15 cellular contexts compared by ENCODE assay signal in genomic region chr19:36685835-36686234, GRCh38. TPM values are rescaled to one million over a fixed set of nuclear protein-coding genes. Genes with fewer than 3 reads are reported as not detected.
DNase-seq lines count a peak whose midpoint lies in the region; ATAC-seq, FAIRE-seq and TF ChIP-seq lines count a peak whose summit lies in the region.
"Had no signal": no experiment of that assay in that cellular context is flagged by ENCODE, and none has a peak within 500 bp of the region (broad histone marks: within the 10 kb centered on the region; RNA-seq: fewer than 3 reads in every experiment).

No MANE protein-coding gene starts in this region.

- no peak overlapping the region for H2AFZ ChIP-seq in GM12878 (ENCODE audit: control insufficient read depth, low read depth, low read length)

- in situ Hi-C loops in GM12878 (cut with MboI), result no loop called here

- H3K9me3 Mint-ChIP-seq in activated CD4-positive, alpha-beta T cell treated with anti-CD3 and anti-CD28 coated beads, Interleukin-2, amount 10 ng/mL, durations not matched to agents 24 days and 14 days, result peaks cover 21% of the 10 kb centered on the region
- H3K9me3 Mint-ChIP-seq in osteocyte (ENCODE audit: unreplicated experiment) (peaks cover 12% of the 10 kb centered on the region), CD14-positive monocyte (peaks cover 34 to 69% (median 60%) of the 10 kb centered on the region in 7 donors)

- no peaks in the 10 kb centered on the region for H4K20me1 ChIP-seq in GM12878 (ENCODE audit: control insufficient read depth, insufficient read depth)

- no peak for TF ChIP-seq EP300 in GM12878 (IDR thresholded peaks at IDR 0.05; ENCODE audit: borderline replicate concordance in 1 of 2, control insufficient read depth in 1 of 2, low read depth in 2 of 2, low read length in 2 of 2)

- H3K79me2 ChIP-seq in GM12878 (ENCODE audit: control insufficient read depth, insufficient read depth, low read length), result peaks cover 13% of the 10 kb centered on the region

- CTCF ChIA-PET in GM12878 (lab: Yijun Ruan, JAX), result interaction anchor here (0.7 kb wide), 1 partner anchor 303 kb away, joined by 3 read pairs; no protein-coding TSS in a partner anchor

- DNase-seq in activated CD4-positive, alpha-beta T cell treated with anti-CD3 and anti-CD28 coated beads, Interleukin-2, amount 10 ng/mL, durations not matched to agents 24 days and 14 days, result peak; percentile 50
- DNase-seq in activated CD4-positive, alpha-beta T cell treated with anti-CD3 and anti-CD28 coated beads, Interleukin-2, amount 50 U/mL, for 48 hours, result no peak
- peak; percentile 41 for DNase-seq in NB4 (ENCODE audit: low read depth)
- no peak for DNase-seq in GM12878 (ENCODE audit: low read depth, low spot score)
- no peak for DNase-seq in osteocyte (ENCODE audit: extremely low spot score, unreplicated experiment)
- no peak for DNase-seq in CD14-positive monocyte (ENCODE audit: low spot score)
- DNase-seq: dermis blood vessel endothelial cell, GOT3, left lung, NCI-H510A, uterus had no signal

- peak overlapping the region; percentile 89 for H3K4me2 ChIP-seq in GM12878 (ENCODE audit: control insufficient read depth, insufficient read depth)

- H3K27me3 Mint-ChIP-seq in activated CD4-positive, alpha-beta T cell treated with anti-CD3 and anti-CD28 coated beads, Interleukin-2, amount 10 ng/mL, durations not matched to agents 24 days and 14 days, result no peaks in the 10 kb centered on the region
- H3K27me3 Mint-ChIP-seq in osteocyte (ENCODE audit: unreplicated experiment) (no peaks in the 10 kb centered on the region), CD14-positive monocyte (ENCODE audit: low read depth in 3 of 3) (peaks cover 0 to 1% (median 0%) of the 10 kb centered on the region in 3 donors)

- peaks cover 2 to 6% of the 10 kb centered on the region in 2 experiments; a peak in 3 of 4 replicates for H3K36me3 ChIP-seq in GM12878 (ENCODE audit: control insufficient read depth in 2 of 2, insufficient read depth in 2 of 2, low read length in 1 of 2)
- H3K36me3 ChIP-seq: uterus had no signal

- SMC1A ChIA-PET in GM12878 (lab: Charles Lee; ENCODE audit: uncharacterized antibody, unreplicated experiment), result interaction anchor here (1.0 kb wide), 1 partner anchor 81 kb away, joined by 3 read pairs; the partner anchor contains the start of gene ZNF382

- H3K4me3 ChIP-seq in NB4 (ENCODE audit: low read depth, low read length) (peak overlapping the region; percentile 87), GM12878 (peak overlapping the region; percentile 68; the same call in 1 of the 2 replicates)

- TF ChIP-seq CTCF in NB4 (IDR thresholded peaks at IDR 0.05; ENCODE audit: low read depth, low read length), result no peak
- TF ChIP-seq CTCF in GM12878 (IDR thresholded peaks at IDR 0.05 in 2 of 3, conservative IDR thresholded peaks at IDR 0.05 in 1 of 3; ENCODE audit: control insufficient read depth in 2 of 3, extremely low read depth in 1 of 3, insufficient read depth in 1 of 3, low read depth in 3 of 3, low read length in 3 of 3), result no peak
- TF ChIP-seq CTCF in osteocyte (IDR thresholded peaks at IDR 0.05), result no peak
- TF ChIP-seq CTCF in CD14-positive monocyte (IDR thresholded peaks at IDR 0.05), result no peak

- TF ChIP-seq RAD21 in GM12878 (IDR thresholded peaks at IDR 0.05; ENCODE audit: insufficient read depth, low read depth, low read length), result no peak

- intact Hi-C loops in activated CD4-positive, alpha-beta T cell treated with anti-CD3 and anti-CD28 coated beads, Interleukin-2, amount 10 ng/mL, durations not matched to agents 24 days and 14 days (cut with micrococcal nuclease), result loop anchor here (2.0 to 10.0 kb wide), 7 partner anchors 113 to 689 kb away; partner anchors contain the start of genes ZNF383, ZNF420, ZNF527 and ZNF529
- intact Hi-C loops in GM12878 (cut with micrococcal nuclease; ENCODE audit: unreplicated experiment), result no loop called here
- intact Hi-C loops in CD14-positive monocyte (cut with micrococcal nuclease), result loop anchor here (5.0 to 10.0 kb wide), 7 partner anchors 86 to 779 kb away; partner anchors contain the start of genes ZNF345 (in 2 of the 2), OVOL3 (in 1 of the 2), POLR2I (in 1 of the 2) and TBCB (in 1 of the 2)

- H3K9ac ChIP-seq in GM12878 (ENCODE audit: control insufficient read depth, insufficient read depth, low read length), result no peak overlapping the region

- no peaks in the 10 kb centered on the region for H3K27me3 ChIP-seq in GM12878 (replicated peaks in 1 of 2; ENCODE audit: control insufficient read depth in 2 of 2, insufficient read depth in 2 of 2, low read length in 1 of 2)
- H3K27me3 ChIP-seq: gastroesophageal sphincter, left lung, right atrium auricular region, uterus had no signal

- no peak for FAIRE-seq in GM12878 (lab: Jason Lieb, UNC)

- no peaks in the 10 kb centered on the region for H3K4me1 ChIP-seq in GM12878 (ENCODE audit: control insufficient read depth, insufficient read depth, low read length)
- H3K4me1 ChIP-seq: uterus had no signal

- POLR2A ChIA-PET in GM12878 (lab: Charles Lee), result interaction anchor here (0.6 kb wide), 1 partner anchor 559 kb away, joined by 3 read pairs; no protein-coding TSS in a partner anchor

- TF ChIP-seq POLR2A in NB4 (IDR thresholded peaks at IDR 0.05; ENCODE audit: extremely low read depth, insufficient read length), result no peak
- no peak for TF ChIP-seq POLR2A in GM12878 (IDR thresholded peaks at IDR 0.05; ENCODE audit: low read depth, low read length)

- BruUV-seq in GM12878 (replicated peaks; lab: Mats Ljungman, UMichigan), result no TSS peak

- H3K36me3 Mint-ChIP-seq in activated CD4-positive, alpha-beta T cell treated with anti-CD3 and anti-CD28 coated beads, Interleukin-2, amount 10 ng/mL, durations not matched to agents 24 days and 14 days (ENCODE audit: low read depth), result peaks cover 66% of the 10 kb centered on the region
- H3K36me3 Mint-ChIP-seq in osteocyte (ENCODE audit: unreplicated experiment), result peaks cover 53% of the 10 kb centered on the region
- H3K36me3 Mint-ChIP-seq in CD14-positive monocyte, result peaks cover 39 to 45% of the 10 kb centered on the region in 2 donors

- H3K4me3 Mint-ChIP-seq in activated CD4-positive, alpha-beta T cell treated with anti-CD3 and anti-CD28 coated beads, Interleukin-2, amount 10 ng/mL, durations not matched to agents 24 days and 14 days, result peak overlapping the region; percentile 98
- H3K4me3 Mint-ChIP-seq in osteocyte (ENCODE audit: unreplicated experiment) (peak overlapping the region; percentile 98), CD14-positive monocyte (no peak overlapping the region)

- WGBS in GM12878 (ENCODE audit: insufficient coverage, insufficient replicate concordance, low lambda C conversion rate, missing lambda C conversion rate), result no CpG with 5 or more reads among the region's 2 CpGs

- ATAC-seq in GM12878 (no peak), HG02623 (IDR thresholded peaks at IDR 0.05; ENCODE audit: unreplicated experiment) (no peak), HG03135 (IDR thresholded peaks at IDR 0.05; ENCODE audit: unreplicated experiment) (no peak)
- ATAC-seq: gastroesophageal sphincter, left lung had no signal

- H3K27ac ChIP-seq in GM12878 (ENCODE audit: control insufficient read depth, insufficient read depth), result no peak overlapping the region
- H3K27ac ChIP-seq: left lung, uterus had no signal

- peaks cover 6% of the 10 kb centered on the region for H3K9me3 ChIP-seq in GM12878 (replicated peaks; ENCODE audit: control insufficient read depth, insufficient read depth, low read length)

- peaks cover 28% of the 10 kb centered on the region for H3K4me1 Mint-ChIP-seq in activated CD4-positive, alpha-beta T cell treated with anti-CD3 and anti-CD28 coated beads, Interleukin-2, amount 10 ng/mL, durations not matched to agents 24 days and 14 days
- H3K4me1 Mint-ChIP-seq in osteocyte (ENCODE audit: unreplicated experiment) (peaks cover 21% of the 10 kb centered on the region), CD14-positive monocyte (peaks cover 24% of the 10 kb centered on the region)

- RAD21 ChIA-PET in GM12878 (lab: Charles Lee; ENCODE audit: unreplicated experiment), result no interaction called here

- no peak overlapping the region for H3K27ac Mint-ChIP-seq in activated CD4-positive, alpha-beta T cell treated with anti-CD3 and anti-CD28 coated beads, Interleukin-2, amount 10 ng/mL, durations not matched to agents 24 days and 14 days
- H3K27ac Mint-ChIP-seq in osteocyte (ENCODE audit: unreplicated experiment) (peak overlapping the region; percentile 97), CD14-positive monocyte (no peak overlapping the region)

RNA-seq across cellular contexts. Expression of gene ZNF567, which starts 1.6 kb away (rescaled TPM):
- 8.2 and 8.3 TPM in 2 replicates for total RNA-seq in activated CD4-positive, alpha-beta T cell treated with anti-CD3 and anti-CD28 coated beads, Interleukin-2, amount 10 ng/mL, durations not matched to agents 24 days and 14 days
- 57.1 and 60.7 TPM in 2 replicates for total RNA-seq in GM12878 (2013; cell fraction: nucleolus; rRNA removed)
- total RNA-seq in GM12878 (2014; rRNA removed) (4.9 and 7.0 TPM in 2 replicates), GM12878 (2014; rRNA removed; fragmentation: Illumina TruSeq; extraction: Trizol) (10.4 and 12.2 TPM in 2 replicates), GM12878 (2021) (5.4 TPM in 2 replicates), osteocyte (5.6 and 6.6 TPM in 2 replicates)
- 1.5 TPM for polyA plus RNA-seq in GM12878 (2011; ENCODE audit: low read depth)
- polyA plus RNA-seq in GM12878 (2011; rRNA removed) (11.9 and 18.1 TPM in 2 replicates), GM12878 (2014; fragmentation: Illumina TruSeq; extraction: Trizol) (9.7 and 16.6 TPM in 2 replicates), GM12878 (2014; fragmentation: Nextera tagmentation; extraction: Ambion mirVana) (10 to 100 TPM in 1 of 2 experiments, 1 to 10 TPM in 1; 8.8 to 11.5 TPM), GM12878 (2014; rRNA removed) (5.3 and 6.2 TPM in 2 replicates), GM12878 (2016; fragmentation: Nextera tagmentation; extraction: Ambion mirVana) (1 to 10 TPM; 8.5 to 8.6 TPM), CD14-positive monocyte (1 to 10 TPM in 1 of 2 donors, under 1 TPM in 1; 0.84 to 1.7 TPM)
- 3.1 and 4.1 TPM in 2 replicates for polyA plus RNA-seq in GM12878 (2011; cell fraction: cytosol; rRNA removed)
- polyA plus RNA-seq in GM12878 (2011; cell fraction: nucleus; rRNA removed), result 10.1 and 16.3 TPM in 2 replicates
- polyA plus RNA-seq in GM12878 (2012), result 3.5 and 5.6 TPM in 2 replicates
- 6.2 and 13.5 TPM in 2 replicates for polyA minus RNA-seq in GM12878 (2011; rRNA and poly(A)+ RNA removed)
- 1.9 and 2.8 TPM in 2 replicates for polyA minus RNA-seq in GM12878 (2011; cell fraction: cytosol; rRNA and poly(A)+ RNA removed)
- 5.2 and 10.5 TPM in 2 replicates for polyA minus RNA-seq in GM12878 (2011; cell fraction: nucleus; rRNA and poly(A)+ RNA removed)

RNA-seq across cellular contexts. Expression of gene ZNF461, which starts 19.2 kb away (rescaled TPM):
- 5.4 and 6.1 TPM in 2 replicates for total RNA-seq in activated CD4-positive, alpha-beta T cell treated with anti-CD3 and anti-CD28 coated beads, Interleukin-2, amount 10 ng/mL, durations not matched to agents 24 days and 14 days
- total RNA-seq in GM12878 (2013; cell fraction: nucleolus; rRNA removed), result 29.8 and 30.2 TPM in 2 replicates
- total RNA-seq in GM12878 (2014; rRNA removed), result 2.1 and 2.6 TPM in 2 replicates
- total RNA-seq in GM12878 (2014; rRNA removed; fragmentation: Illumina TruSeq; extraction: Trizol), result 3.5 and 3.6 TPM in 2 replicates
- total RNA-seq in GM12878 (2021), result 2.8 and 3.0 TPM in 2 replicates
- polyA plus RNA-seq in GM12878 (2011; ENCODE audit: low read depth), result 3.5 TPM
- polyA plus RNA-seq in GM12878 (2011; rRNA removed), result 4.5 and 5.1 TPM in 2 replicates
- polyA plus RNA-seq in GM12878 (2011; cell fraction: cytosol; rRNA removed), result 1.3 and 1.7 TPM in 2 replicates
- 3.6 and 3.8 TPM in 2 replicates for polyA plus RNA-seq in GM12878 (2011; cell fraction: nucleus; rRNA removed)
- 4.0 and 4.4 TPM in 2 replicates for polyA plus RNA-seq in GM12878 (2012)
- polyA plus RNA-seq in GM12878 (2014; fragmentation: Illumina TruSeq; extraction: Trizol), result 2.2 TPM in 2 replicates
- 1 to 10 TPM; 1.2 to 1.3 TPM for polyA plus RNA-seq in GM12878 (2014; fragmentation: Nextera tagmentation; extraction: Ambion mirVana)
- polyA plus RNA-seq in GM12878 (2014; rRNA removed), result 2.0 and 4.0 TPM in 2 replicates
- polyA plus RNA-seq in GM12878 (2016; fragmentation: Nextera tagmentation; extraction: Ambion mirVana), result 1 to 10 TPM; 1.8 to 2.2 TPM
- polyA minus RNA-seq in GM12878 (2011; rRNA and poly(A)+ RNA removed), result 3.0 and 3.2 TPM in 2 replicates
- polyA minus RNA-seq in GM12878 (2011; cell fraction: cytosol; rRNA and poly(A)+ RNA removed), result 1.9 and 2.8 TPM in 2 replicates
- 1.9 and 3.3 TPM in 2 replicates for polyA minus RNA-seq in GM12878 (2011; cell fraction: nucleus; rRNA and poly(A)+ RNA removed)
- total RNA-seq in osteocyte, result 10.3 and 10.7 TPM in 2 replicates
- polyA plus RNA-seq in CD14-positive monocyte, result 1 to 10 TPM in 1 of 2 donors, not detected in 1; 1.2 TPM

Comparison
In these comparisons a context has a peak if more than half of its experiments do, and no peak if none do; other contexts are left out.
1. DNase-seq: peak in activated CD4-positive, alpha-beta T cell treated with anti-CD3 and anti-CD28 coated beads, Interleukin-2, amount 10 ng/mL, durations not matched to agents 24 days and 14 days (single experiment) and NB4 (single experiment); none in activated CD4-positive, alpha-beta T cell treated with anti-CD3 and anti-CD28 coated beads, Interleukin-2, amount 50 U/mL, for 48 hours (0 of 2), GM12878 (single experiment), osteocyte (single experiment) and CD14-positive monocyte (single experiment).
2. H3K4me3 Mint-ChIP-seq: peak in activated CD4-positive, alpha-beta T cell treated with anti-CD3 and anti-CD28 coated beads, Interleukin-2, amount 10 ng/mL, durations not matched to agents 24 days and 14 days (single experiment) and osteocyte (single experiment); none in CD14-positive monocyte (0 of 2).